22 cellular contexts compared by ENCODE assay signal in genomic region chr22:23061471-23062280, GRCh38. TPM values are rescaled to one million over a fixed set of nuclear protein-coding genes. Genes with fewer than 3 reads are reported as not detected.
DNase-seq lines count a peak whose midpoint lies in the region; ATAC-seq and TF ChIP-seq lines count a peak whose summit lies in the region.
"Had no signal": no experiment of that assay in that cellular context is flagged by ENCODE, and none has a peak within 500 bp of the region (broad histone marks: within the 10 kb centered on the region; RNA-seq: fewer than 3 reads in every experiment).

No MANE protein-coding gene starts in this region.

- H3K27ac ChIP-seq in SK-N-SH (ENCODE audit: low read depth in 2 of 2, low read length in 1 of 2): no peak overlapping the region
- H3K27ac ChIP-seq: 22Rv1, gastroesophageal sphincter, tibial artery, WERI-Rb-1 had no signal

- H3K27me3 ChIP-seq in SK-N-SH (ENCODE audit: insufficient read depth) (no peaks in the 10 kb centered on the region; the same call in 1 of the 2 replicates), BE2C (no peaks in the 10 kb centered on the region)
- H3K27me3 ChIP-seq: gastroesophageal sphincter had no signal

- no peak overlapping the region for H3K9ac ChIP-seq in SK-N-SH

- H2AFZ ChIP-seq in SK-N-SH (ENCODE audit: low read depth): no peak overlapping the region

- no peak for TF ChIP-seq CTCF in SK-N-SH (IDR thresholded peaks at IDR 0.05)
- no peak for TF ChIP-seq CTCF in BE2C (IDR thresholded peaks at IDR 0.05; ENCODE audit: low read depth, low read length)
- TF ChIP-seq CTCF in osteocyte (IDR thresholded peaks at IDR 0.05): no peak

- no peak overlapping the region for H3K4me2 ChIP-seq in SK-N-SH

- H3K9me2 ChIP-seq in SK-N-SH: no peaks in the 10 kb centered on the region

- H3K27ac Mint-ChIP-seq in osteocyte (ENCODE audit: unreplicated experiment): no peak overlapping the region
- H3K27ac Mint-ChIP-seq: H9, mesothelial cell of epicardium, nephron progenitor cell, T-helper 17 cell had no signal

- H3K36me3 ChIP-seq in SK-N-SH (replicated peaks in 1 of 2; ENCODE audit: control insufficient read depth in 1 of 2, insufficient read depth in 2 of 2, low read length in 1 of 2) (no peaks in the 10 kb centered on the region), BE2C (no peaks in the 10 kb centered on the region)
- H3K36me3 ChIP-seq: gastroesophageal sphincter, tibial artery, WERI-Rb-1 had no signal

- H3K36me3 Mint-ChIP-seq in osteocyte (ENCODE audit: unreplicated experiment): no peaks in the 10 kb centered on the region
- H3K36me3 Mint-ChIP-seq: mesothelial cell of epicardium had no signal

- H3K79me2 ChIP-seq in SK-N-SH (ENCODE audit: insufficient read depth): no peaks in the 10 kb centered on the region

- H3K4me3 Mint-ChIP-seq in osteocyte (ENCODE audit: unreplicated experiment): no peak overlapping the region
- H3K4me3 Mint-ChIP-seq: H9, mesothelial cell of epicardium, nephron progenitor cell, T-helper 17 cell had no signal

- TF ChIP-seq EP300 in SK-N-SH (IDR thresholded peaks at IDR 0.05; ENCODE audit: borderline replicate concordance in 1 of 2, low read depth in 1 of 2, low read length in 1 of 2): no peak

- peaks cover 5% of the 10 kb centered on the region for H3K9me3 Mint-ChIP-seq in osteocyte (ENCODE audit: unreplicated experiment)

- H3K27me3 Mint-ChIP-seq in osteocyte (ENCODE audit: unreplicated experiment): peaks cover 7% of the 10 kb centered on the region

- CTCF ChIA-PET in SK-N-SH (lab: Yijun Ruan, JAX): no interaction called here

- DNase-seq in SK-N-SH (peak; percentile 5), BE2C (peak; percentile 7), osteocyte (ENCODE audit: extremely low spot score, unreplicated experiment) (peak; percentile 79), NCI-H526 (lab: John Stamatoyannopoulos, UW) (no peak), 8988T (no peak), SKM-1 (lab: John Stamatoyannopoulos, UW; ENCODE audit: unreplicated experiment) (no peak)
- DNase-seq in activated CD8-positive, alpha-beta memory T cell treated with anti-CD3 and anti-CD28 coated beads, Interleukin-2, amount 50 U/mL, for 4 hours: peak; percentile 9
- DNase-seq: activated naive CD4-positive, alpha-beta T cell treated with Interleukin-2 at 50 U/mL for 16 hours; effector CD4-positive, alpha-beta T cell; kidney glomerular epithelial cell; NCI-H1105 treated with DMSO at 0.1 percent for 48 hours; NCI-H524 treated with DMSO at 0.1 percent for 48 hours; nephron progenitor cell; SHP77; T-helper 17 cell had no signal

- H3K9me3 ChIP-seq in SK-N-SH (no peaks in the 10 kb centered on the region), BE2C (no peaks in the 10 kb centered on the region; the same call in 1 of the 2 replicates)

- 67% methylated on average over 12 of the region's 16 CpGs for WGBS in SK-N-SH (ENCODE audit: low lambda C conversion rate)

- H3F3A ChIP-seq in SK-N-SH (replicated peaks; ENCODE audit: insufficient read depth): no peaks in the 10 kb centered on the region

- POLR2A ChIA-PET in SK-N-SH (lab: Yijun Ruan, JAX): no interaction called here

- ATAC-seq in SK-N-SH treated with all-trans-retinoic acid at 6 μM for 48 hours: no peak
- ATAC-seq: gastroesophageal sphincter, T-helper 17 cell had no signal

- TF ChIP-seq RAD21 in SK-N-SH (IDR thresholded peaks at IDR 0.05; ENCODE audit: low read length): no peak

- H3K4me1 ChIP-seq in SK-N-SH (ENCODE audit: control insufficient read depth in 1 of 2, insufficient read depth in 2 of 2, low read depth in 1 of 2, low read length in 1 of 2) (no peaks in the 10 kb centered on the region; a peak in 1 of 4 replicates), BE2C (no peaks in the 10 kb centered on the region)
- H3K4me1 ChIP-seq: gastroesophageal sphincter, tibial artery had no signal

- H4K20me1 ChIP-seq in SK-N-SH (ENCODE audit: insufficient read depth): no peaks in the 10 kb centered on the region

- H3K4me1 Mint-ChIP-seq in osteocyte (ENCODE audit: unreplicated experiment): no peaks in the 10 kb centered on the region
- H3K4me1 Mint-ChIP-seq: mesothelial cell of epicardium, nephron progenitor cell had no signal

- no peak overlapping the region for H3K4me3 ChIP-seq in SK-N-SH (ENCODE audit: low read depth in 2 of 2, low read length in 1 of 2)
- no peak overlapping the region for H3K4me3 ChIP-seq in BE2C (ENCODE audit: low read depth, low read length)
- H3K4me3 ChIP-seq: gastroesophageal sphincter, tibial artery had no signal

TF ChIP-seq in SK-N-SH, 30 proteins besides CTCF, POLR2A, EP300 and RAD21 (continues in another document):
- TF ChIP-seq ZBTB33 (IDR thresholded peaks at IDR 0.05; ENCODE audit: borderline replicate concordance, low read depth) (no peak), POLR2AphosphoS5 (IDR thresholded peaks at IDR 0.05; ENCODE audit: low read depth, low read length) (no peak), SMC3 (IDR thresholded peaks at IDR 0.05; ENCODE audit: low read depth, low read length) (no peak), RCOR1 (IDR thresholded peaks at IDR 0.05; ENCODE audit: low read length) (no peak), SIN3A (IDR thresholded peaks at IDR 0.05; ENCODE audit: borderline replicate concordance, low read depth, low read length) (no peak), RFX5 (IDR thresholded peaks at IDR 0.05; ENCODE audit: low read length) (no peak), FOXJ3 (CRISPR knock-in tag; IDR thresholded peaks at IDR 0.05) (no peak), PBX3 (IDR thresholded peaks at IDR 0.05) (no peak), TAF1 (IDR thresholded peaks at IDR 0.05; ENCODE audit: borderline replicate concordance, low read depth, low read length) (no peak)

TF ChIP-seq in SK-N-SH treated with all-trans-retinoic acid at 6 μM for 48 hours, 23 proteins besides CTCF, POLR2A, EP300 and RAD21 (continues in another document):
- TF ChIP-seq ISL1 (CRISPR knock-in tag; IDR thresholded peaks at IDR 0.05) (no peak), RARB (CRISPR knock-in tag; IDR thresholded peaks at IDR 0.05) (no peak), ZFP3 (CRISPR knock-in tag; IDR thresholded peaks at IDR 0.05) (no peak), PPARA (CRISPR knock-in tag; IDR thresholded peaks at IDR 0.05; ENCODE audit: borderline replicate concordance) (no peak), POU6F1 (CRISPR knock-in tag; IDR thresholded peaks at IDR 0.05; ENCODE audit: borderline replicate concordance, low read depth) (no peak), SNAI2 (CRISPR knock-in tag; IDR thresholded peaks at IDR 0.05) (no peak), CSRNP3 (CRISPR knock-in tag; IDR thresholded peaks at IDR 0.05) (no peak), GLIS3 (CRISPR knock-in tag; IDR thresholded peaks at IDR 0.05) (no peak), ESRRG (CRISPR knock-in tag; IDR thresholded peaks at IDR 0.05) (no peak), OSR1 (CRISPR knock-in tag; IDR thresholded peaks at IDR 0.05) (no peak), ZC3H10 (CRISPR knock-in tag; IDR thresholded peaks at IDR 0.05) (no peak), TSHZ2 (CRISPR knock-in tag; IDR thresholded peaks at IDR 0.05) (no peak)

RNA-seq across cellular contexts. Expression of gene GNAZ, which starts 8.6 kb away (rescaled TPM):
- 5.4 and 6.5 TPM in 2 replicates for polyA plus RNA-seq in SK-N-SH (2012; rRNA removed)
- 3.9 and 6.3 TPM in 2 replicates for polyA plus RNA-seq in SK-N-SH (2012; cell fraction: cytosol; rRNA removed)
- 3.5 and 8.9 TPM in 2 replicates for polyA plus RNA-seq in SK-N-SH (2012; cell fraction: nucleus; rRNA removed)
- 23.0 TPM for polyA plus RNA-seq in BE2C (2012; ENCODE audit: insufficient read depth, insufficient read length, low read depth)
- total RNA-seq in osteocyte: 2.9 and 3.7 TPM in 2 replicates

Comparison
In these comparisons a context has a peak if more than half of its experiments do, and no peak if none do; other contexts are left out.
1. DNase-seq: peak in SK-N-SH (single experiment), BE2C (single experiment), activated CD8-positive, alpha-beta memory T cell treated with anti-CD3 and anti-CD28 coated beads, Interleukin-2, amount 50 U/mL, for 4 hours (single experiment) and osteocyte (single experiment); none in NCI-H526 (0 of 2), 8988T (single experiment) and SKM-1 (single experiment).